ENCODE assay signal across 10 cellular contexts in the genomic region with DNA sequence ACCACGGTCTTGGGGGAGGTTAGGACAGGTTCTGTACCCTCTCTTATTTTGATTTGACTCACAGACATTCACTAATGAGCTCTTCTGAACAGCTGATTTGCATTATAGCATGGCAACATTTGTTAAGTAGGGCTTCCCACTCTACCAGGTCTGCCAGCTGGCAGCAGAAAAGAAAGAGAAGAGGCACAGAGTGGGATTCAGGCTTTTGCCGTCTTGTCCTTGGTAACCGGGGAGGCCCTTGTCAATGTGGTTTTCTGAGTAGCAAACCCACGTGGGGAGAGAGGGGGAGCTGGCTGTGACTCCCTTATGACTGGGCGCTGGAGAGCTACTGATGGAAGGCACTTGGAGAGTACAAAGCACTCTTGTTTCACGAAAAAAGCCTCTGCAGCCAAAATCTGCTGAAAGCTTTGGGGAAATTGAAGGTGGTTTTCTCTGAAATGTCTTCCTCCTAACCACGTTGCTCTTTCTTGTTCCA.
DNase-seq lines count a peak whose midpoint lies in the region; ATAC-seq and TF ChIP-seq lines count a peak whose summit lies in the region.
"Had no signal": no experiment of that assay in that cellular context is flagged by ENCODE, and none has a peak within 500 bp of the region (broad histone marks: within the 10 kb centered on the region; RNA-seq: fewer than 3 reads in every experiment).

No MANE protein-coding gene starts in this region.

- TF ChIP-seq CTCF in Calu3 (IDR thresholded peaks at IDR 0.05; ENCODE audit: unreplicated experiment) = no peak

- peaks cover 3% of the 10 kb centered on the region for H3K36me3 ChIP-seq in effector memory CD4-positive, alpha-beta T cell (ENCODE audit: control insufficient read depth, insufficient read depth, low read length)

- no peaks in the 10 kb centered on the region for H3K9me3 ChIP-seq in effector memory CD4-positive, alpha-beta T cell (ENCODE audit: control insufficient read depth, low read length)
- H3K9me3 ChIP-seq: heart right ventricle had no signal

- H3K36me3 Mint-ChIP-seq in activated CD4-positive, alpha-beta T cell treated with anti-CD3 and anti-CD28 coated beads, Interleukin-2, amount 10 ng/mL, durations not matched to agents 24 days and 14 days (ENCODE audit: low read depth) = no peaks in the 10 kb centered on the region
- peaks cover 5% of the 10 kb centered on the region for H3K36me3 Mint-ChIP-seq in stimulated activated naive CD8-positive, alpha-beta T cell treated with anti-CD3 and anti-CD28 coated beads, Interleukin-15, Interleukin-2, amounts not matched to agents 100 ng/mL and 50 ng/mL, for 24 hours (ENCODE audit: low read depth)
- no peaks in the 10 kb centered on the region for H3K36me3 Mint-ChIP-seq in Calu3 (ENCODE audit: insufficient read depth, unreplicated experiment)

- peak overlapping the region; percentile 58 for H3K27ac ChIP-seq in effector memory CD4-positive, alpha-beta T cell (ENCODE audit: insufficient read depth, low read length, poor library complexity, severe bottlenecking)
- H3K27ac ChIP-seq: heart right ventricle, SK-N-MC had no signal

- H3K27me3 ChIP-seq in effector memory CD4-positive, alpha-beta T cell (replicated peaks; ENCODE audit: control insufficient read depth, insufficient read depth, low read length, poor library complexity, severe bottlenecking) = no peaks in the 10 kb centered on the region
- H3K27me3 ChIP-seq: heart right ventricle had no signal

- peak; percentile 69 for DNase-seq in activated CD4-positive, alpha-beta T cell treated with anti-CD3 and anti-CD28 coated beads, Interleukin-2, amount 10 ng/mL, durations not matched to agents 24 days and 14 days
- no peak for DNase-seq in activated CD4-positive, alpha-beta T cell treated with anti-CD3 and anti-CD28 coated beads, Interleukin-2, amount 50 U/mL, for 4 hours
- DNase-seq in NCI-H2107 treated with DMSO at 0.1 percent for 48 hours (lab: John Stamatoyannopoulos, UW; ENCODE audit: unreplicated experiment) (peak; percentile 76), T1000 (lab: John Stamatoyannopoulos, UW) (no peak), Calu3 (no peak)
- peak in 1 of 3 donors; percentile 35 for DNase-seq in effector memory CD4-positive, alpha-beta T cell
- DNase-seq: heart right ventricle had no signal

- no peak overlapping the region for H3K4me3 ChIP-seq in effector memory CD4-positive, alpha-beta T cell (ENCODE audit: insufficient read depth, low read depth, low read length, poor library complexity, severe bottlenecking)
- H3K4me3 ChIP-seq: heart right ventricle, SK-N-MC had no signal

- BruUV-seq in Calu3 (replicated peaks; lab: Mats Ljungman, UMichigan) = no TSS peak

- CTCF ChIA-PET in Calu3 (lab: Charles Lee) = no interaction called here

- H3K4me1 ChIP-seq in effector memory CD4-positive, alpha-beta T cell (ENCODE audit: control insufficient read depth, insufficient read depth, low read length, poor library complexity, severe bottlenecking) = peaks cover 30% of the 10 kb centered on the region
- H3K4me1 ChIP-seq: heart right ventricle had no signal

- H3K27ac Mint-ChIP-seq in activated CD4-positive, alpha-beta T cell treated with anti-CD3 and anti-CD28 coated beads, Interleukin-2, amount 10 ng/mL, durations not matched to agents 24 days and 14 days = peak overlapping the region; percentile 76
- H3K27ac Mint-ChIP-seq in stimulated activated naive CD8-positive, alpha-beta T cell treated with anti-CD3 and anti-CD28 coated beads, Interleukin-15, Interleukin-2, amounts not matched to agents 100 ng/mL and 50 ng/mL, for 24 hours = peak overlapping the region; percentile 27
- H3K27ac Mint-ChIP-seq in Calu3 (ENCODE audit: unreplicated experiment) = no peak overlapping the region

- ATAC-seq in HG03025 (IDR thresholded peaks at IDR 0.05; ENCODE audit: low FRiP score, unreplicated experiment) = no peak
- ATAC-seq: heart right ventricle had no signal

- H3K4me1 Mint-ChIP-seq in activated CD4-positive, alpha-beta T cell treated with anti-CD3 and anti-CD28 coated beads, Interleukin-2, amount 10 ng/mL, durations not matched to agents 24 days and 14 days = peaks cover 15% of the 10 kb centered on the region
- peaks cover 10% of the 10 kb centered on the region for H3K4me1 Mint-ChIP-seq in stimulated activated naive CD8-positive, alpha-beta T cell treated with anti-CD3 and anti-CD28 coated beads, Interleukin-15, Interleukin-2, amounts not matched to agents 100 ng/mL and 50 ng/mL, for 24 hours (ENCODE audit: low read depth)
- no peaks in the 10 kb centered on the region for H3K4me1 Mint-ChIP-seq in Calu3 (ENCODE audit: low read depth, unreplicated experiment)

- no peaks in the 10 kb centered on the region for H3K27me3 Mint-ChIP-seq in activated CD4-positive, alpha-beta T cell treated with anti-CD3 and anti-CD28 coated beads, Interleukin-2, amount 10 ng/mL, durations not matched to agents 24 days and 14 days
- no peaks in the 10 kb centered on the region for H3K27me3 Mint-ChIP-seq in stimulated activated naive CD8-positive, alpha-beta T cell treated with anti-CD3 and anti-CD28 coated beads, Interleukin-15, Interleukin-2, amounts not matched to agents 100 ng/mL and 50 ng/mL, for 24 hours
- no peaks in the 10 kb centered on the region for H3K27me3 Mint-ChIP-seq in Calu3 (ENCODE audit: unreplicated experiment)

- intact Hi-C loops in activated CD4-positive, alpha-beta T cell treated with anti-CD3 and anti-CD28 coated beads, Interleukin-2, amount 10 ng/mL, durations not matched to agents 24 days and 14 days (cut with micrococcal nuclease) = no loop called here
- intact Hi-C loops in Calu3 (cut with micrococcal nuclease; ENCODE audit: unreplicated experiment) = no loop called here

- H3K4me3 Mint-ChIP-seq in activated CD4-positive, alpha-beta T cell treated with anti-CD3 and anti-CD28 coated beads, Interleukin-2, amount 10 ng/mL, durations not matched to agents 24 days and 14 days = peak overlapping the region; percentile 38
- no peak overlapping the region for H3K4me3 Mint-ChIP-seq in stimulated activated naive CD8-positive, alpha-beta T cell treated with anti-CD3 and anti-CD28 coated beads, Interleukin-15, Interleukin-2, amounts not matched to agents 100 ng/mL and 50 ng/mL, for 24 hours
- H3K4me3 Mint-ChIP-seq in Calu3 (ENCODE audit: low read depth, unreplicated experiment) = no peak overlapping the region

- H3K9me3 Mint-ChIP-seq in activated CD4-positive, alpha-beta T cell treated with anti-CD3 and anti-CD28 coated beads, Interleukin-2, amount 10 ng/mL, durations not matched to agents 24 days and 14 days = peaks cover 4% of the 10 kb centered on the region
- H3K9me3 Mint-ChIP-seq in stimulated activated naive CD8-positive, alpha-beta T cell treated with anti-CD3 and anti-CD28 coated beads, Interleukin-15, Interleukin-2, amounts not matched to agents 100 ng/mL and 50 ng/mL, for 24 hours = no peaks in the 10 kb centered on the region
- H3K9me3 Mint-ChIP-seq in Calu3 (ENCODE audit: low read depth, unreplicated experiment) = peaks cover 7% of the 10 kb centered on the region

Comparison
In these comparisons a context has a peak if more than half of its experiments do, and no peak if none do; other contexts are left out.
1. DNase-seq: peak in activated CD4-positive, alpha-beta T cell treated with anti-CD3 and anti-CD28 coated beads, Interleukin-2, amount 10 ng/mL, durations not matched to agents 24 days and 14 days (single experiment) and NCI-H2107 treated with DMSO at 0.1 percent for 48 hours (single experiment); none in activated CD4-positive, alpha-beta T cell treated with anti-CD3 and anti-CD28 coated beads, Interleukin-2, amount 50 U/mL, for 4 hours (0 of 2), T1000 (single experiment) and Calu3 (single experiment).